Comparison of ENCODE assay signal across 9 cellular contexts in genomic region chr1:218347713-218348627, GRCh38. TPM values are rescaled to one million over a fixed set of nuclear protein-coding genes. Genes with fewer than 3 reads are reported as not detected.
DNase-seq lines count a peak whose midpoint lies in the region; ATAC-seq, FAIRE-seq and TF ChIP-seq lines count a peak whose summit lies in the region.
"Had no signal": no experiment of that assay in that cellular context is flagged by ENCODE, and none has a peak within 500 bp of the region (broad histone marks: within the 10 kb centered on the region; RNA-seq: fewer than 3 reads in every experiment).

No MANE protein-coding gene starts in this region.

- H3K27me3 ChIP-seq in liver (ENCODE audit: control insufficient read depth in 4 of 4, insufficient read depth in 4 of 4, low read length in 3 of 4), result no peaks in the 10 kb centered on the region
- peaks cover 2 to 41% of the 10 kb centered on the region in 2 experiments; a peak in 3 of 5 replicates for H3K27me3 ChIP-seq in HepG2 (ENCODE audit: control insufficient read depth in 1 of 2, insufficient read depth in 2 of 2, low read length in 2 of 2)
- H3K27me3 ChIP-seq in vagina, result no peaks in the 10 kb centered on the region

- no TSS peak for BruUV-seq in HepG2 (replicated peaks; lab: Mats Ljungman, UMichigan)

- DNase-seq in HepG2 (ENCODE audit: low spot score) (no peak), cardiac fibroblast (ENCODE audit: low read depth in 2 of 2) (peak; percentile 70 to 84), lung microvascular endothelial cell (ENCODE audit: low read depth in 2 of 2) (peak; percentile 74 to 78), vagina (ENCODE audit: extremely low spot score in 2 of 2) (no peak), NCI-H187 treated with DMSO at 0.1 percent for 48 hours (lab: John Stamatoyannopoulos, UW) (no peak), mucosa of descending colon (no peak)
- DNase-seq in stimulated activated naive CD8-positive, alpha-beta T cell treated with anti-CD3 and anti-CD28 coated beads, Interleukin-15, Interleukin-2, amounts not matched to agents 100 U/mL and 50 U/mL, for 24 hours, result no peak

- intact Hi-C loops in HepG2 (cut with micrococcal nuclease; ENCODE audit: unreplicated experiment), result no loop called here
- intact Hi-C loops in vagina (cut with DNase I), result loop anchor here (10.0 kb wide), 1 partner anchor 317 kb away; no protein-coding TSS in a partner anchor
- intact Hi-C loops in mucosa of descending colon (cut with DNase I, micrococcal nuclease), result no loop called here

- CTCF ChIA-PET in HepG2 (lab: Yijun Ruan, JAX; ENCODE audit: low intra/inter-chr PET ratio, low total read pairs), result no interaction called here

- H3K4me2 ChIP-seq in HepG2 (ENCODE audit: low read depth, low read length), result no peak overlapping the region

- no peak for FAIRE-seq in HepG2 (lab: Jason Lieb, UNC)
- FAIRE-seq: G401.6 had no signal

- H3K4me3 ChIP-seq in liver (ENCODE audit: low read depth in 1 of 3, low read length in 3 of 3), result peak overlapping the region in 1 of 3 donors; percentile 45
- H3K4me3 ChIP-seq in HepG2 (replicated peaks in 1 of 3; ENCODE audit: insufficient read depth in 1 of 3, low read depth in 2 of 3, low read length in 3 of 3), result no peak overlapping the region
- H3K4me3 ChIP-seq in cardiac fibroblast (replicated peaks in 1 of 2; ENCODE audit: low read depth in 2 of 2, low read length in 2 of 2), result peak overlapping the region; percentile 66 to 71
- H3K4me3 ChIP-seq in vagina, result peak overlapping the region; percentile 68 to 76
- H3K4me3 ChIP-seq in mucosa of descending colon, result no peak overlapping the region

- TF ChIP-seq CTCF in liver (IDR thresholded peaks at IDR 0.05; ENCODE audit: low read depth, low read length, missing input control) (no peak), HepG2 (CRISPR knock-in tag; IDR thresholded peaks at IDR 0.05) (no peak), cardiac fibroblast (IDR thresholded peaks at IDR 0.05; ENCODE audit: low read depth, low read length) (no peak), vagina (IDR thresholded peaks at IDR 0.05) (no peak), mucosa of descending colon (IDR thresholded peaks at IDR 0.05) (no peak)

- in situ Hi-C loops in HepG2 (cut with HindIII; ENCODE audit: extremely low pct_ligation_motif_present, low pct_unique_long_range_greater_than_20kb), result loop anchor here (10.0 to 25.0 kb wide), 3 partner anchors 639 to 1467 kb away; no protein-coding TSS in a partner anchor

- 34% methylated on average over 9 of the region's 9 CpGs for WGBS in liver
- 33% methylated on average over 9 of the region's 9 CpGs for WGBS in HepG2 (ENCODE audit: low lambda C conversion rate)

- H3K27ac ChIP-seq in liver (ENCODE audit: low read depth in 1 of 2, low read length in 2 of 2) (peak overlapping the region; percentile 20 to 31), HepG2 (ENCODE audit: extremely low read length, insufficient read depth, low read length) (no peak overlapping the region), vagina (peak overlapping the region; percentile 86)

- no peak overlapping the region for H2AFZ ChIP-seq in HepG2 (ENCODE audit: low read length)

- H4K20me1 ChIP-seq in HepG2 (ENCODE audit: insufficient read depth, low read length), result no peaks in the 10 kb centered on the region

- TF ChIP-seq RAD21 in liver (IDR thresholded peaks at IDR 0.05) (no peak), HepG2 (CRISPR knock-in tag; IDR thresholded peaks at IDR 0.05) (no peak)

- H3K79me2 ChIP-seq in HepG2 (ENCODE audit: insufficient read depth, low read length), result no peaks in the 10 kb centered on the region

- H3K9me3 ChIP-seq in liver (ENCODE audit: control insufficient read depth in 4 of 4, low read length in 3 of 4) (no peaks in the 10 kb centered on the region), HepG2 (ENCODE audit: low read length) (no peaks in the 10 kb centered on the region), vagina (no peaks in the 10 kb centered on the region), mucosa of descending colon (no peaks in the 10 kb centered on the region)

- POLR2A ChIA-PET in HepG2 (lab: Yijun Ruan, JAX), result no interaction called here

- no peak overlapping the region for H3K9ac ChIP-seq in liver (ENCODE audit: low read depth in 1 of 2, low read length in 2 of 2)
- H3K9ac ChIP-seq in HepG2 (ENCODE audit: insufficient read depth, low read depth, low read length), result no peak overlapping the region

- no peak for TF ChIP-seq POLR2A in HepG2 (IDR thresholded peaks at IDR 0.05; ENCODE audit: insufficient read depth in 1 of 2, low read depth in 2 of 2, low read length in 2 of 2)
- TF ChIP-seq POLR2A in vagina (IDR thresholded peaks at IDR 0.05), result no peak

- no peak for TF ChIP-seq EP300 in HepG2 (IDR thresholded peaks at IDR 0.05; ENCODE audit: low read depth in 2 of 2, low read length in 2 of 2)
- TF ChIP-seq EP300 in HepG2 (CRISPR knock-in tag; IDR thresholded peaks at IDR 0.05; ENCODE audit: borderline replicate concordance), result no peak

- H3K36me3 ChIP-seq in liver (ENCODE audit: control insufficient read depth in 4 of 4, insufficient read depth in 3 of 4, low read depth in 1 of 4, low read length in 3 of 4) (no peaks in the 10 kb centered on the region), HepG2 (replicated peaks in 1 of 2; ENCODE audit: control insufficient read depth in 1 of 2, insufficient read depth in 2 of 2, low read length in 2 of 2) (no peaks in the 10 kb centered on the region), vagina (no peaks in the 10 kb centered on the region), mucosa of descending colon (ENCODE audit: low read depth) (no peaks in the 10 kb centered on the region)

- ATAC-seq in HepG2, result no peak
- ATAC-seq in stimulated activated naive CD8-positive, alpha-beta T cell treated with anti-CD3 and anti-CD28 coated beads, Interleukin-15, Interleukin-2, amounts not matched to agents 100 U/mL and 50 U/mL, for 24 hours, result no peak
- no peak for ATAC-seq in mucosa of descending colon

- H3K4me1 ChIP-seq in liver (ENCODE audit: control insufficient read depth in 4 of 4, insufficient read depth in 4 of 4, low read length in 3 of 4) (peaks cover 4 to 28% (median 24%) of the 10 kb centered on the region in 4 donors), HepG2 (ENCODE audit: insufficient read depth, low read length) (peaks cover 29% of the 10 kb centered on the region), vagina (peaks cover 12% of the 10 kb centered on the region), mucosa of descending colon (ENCODE audit: low read depth) (peaks cover 13% of the 10 kb centered on the region)

TF ChIP-seq in liver, 16 proteins besides CTCF, POLR2A, EP300 and RAD21:
- TF ChIP-seq TAF1 (conservative IDR thresholded peaks at IDR 0.05) (no peak), MAX (IDR thresholded peaks at IDR 0.05) (no peak), NR2F2 (IDR thresholded peaks at IDR 0.05) (no peak)
TF ChIP-seq in liver: peak in this region for 0.

TF ChIP-seq in HepG2, 621 proteins besides CTCF, POLR2A, EP300 and RAD21 (continues in another document):
- TF ChIP-seq PLSCR1 (CRISPR knock-in tag; IDR thresholded peaks at IDR 0.05; ENCODE audit: borderline replicate concordance) (no peak), ZNF180 (CRISPR knock-in tag; IDR thresholded peaks at IDR 0.05; ENCODE audit: borderline replicate concordance, low read depth) (no peak), CENPBD1 (CRISPR knock-in tag; IDR thresholded peaks at IDR 0.05; ENCODE audit: borderline replicate concordance, low read depth) (no peak)

RNA-seq across cellular contexts. Expression of gene TGFB2, which starts 2.8 kb away (rescaled TPM):
- total RNA-seq in liver, result under 1 TPM; 0.51 to 0.75 TPM
- under 1 TPM; 0.21 to 0.31 TPM for polyA plus RNA-seq in liver
- total RNA-seq in HepG2 (2016; rRNA removed; fragmentation: Illumina TruSeq; extraction: Trizol), result not detected in 2 replicates
- total RNA-seq in HepG2 (2016; cell fraction: cytosol; rRNA removed; fragmentation: Illumina TruSeq; extraction: Trizol; ENCODE audit: low read depth), result not detected in 2 replicates
- total RNA-seq in HepG2 (2016; cell fraction: insoluble cytoplasmic fraction; rRNA removed; fragmentation: Illumina TruSeq; extraction: Trizol), result 0.07 TPM in 1 of 2 replicates, not detected in the other
- not detected in 2 replicates for total RNA-seq in HepG2 (2016; cell fraction: membrane; rRNA removed; fragmentation: Illumina TruSeq; extraction: Trizol)
- total RNA-seq in HepG2 (2016; cell fraction: nucleus; rRNA removed; fragmentation: Illumina TruSeq; extraction: Trizol), result 0.44 TPM in 1 of 2 replicates, not detected in the other
- 0.07 and 0.08 TPM in 2 replicates for polyA plus RNA-seq in HepG2 (2011; rRNA removed)
- polyA plus RNA-seq in HepG2 (2011; cell fraction: cytosol; rRNA removed), result not detected in 2 replicates
- 0.03 and 0.09 TPM in 2 replicates for polyA plus RNA-seq in HepG2 (2011; cell fraction: nucleus; rRNA removed)
- polyA plus RNA-seq in HepG2 (2012), result 0.05 TPM in 1 of 2 replicates, not detected in the other
- polyA plus RNA-seq in HepG2 (2016; cell fraction: cytosol; fragmentation: Illumina TruSeq; extraction: Trizol; ENCODE audit: low read depth), result not detected in 2 replicates
- not detected in 2 replicates for polyA plus RNA-seq in HepG2 (2016; cell fraction: insoluble cytoplasmic fraction; fragmentation: Illumina TruSeq; extraction: Trizol; ENCODE audit: low read depth)
- polyA plus RNA-seq in HepG2 (2016; cell fraction: membrane; fragmentation: Illumina TruSeq; extraction: Trizol; ENCODE audit: low read depth), result not detected in 2 replicates
- polyA plus RNA-seq in HepG2 (2016; cell fraction: nucleus; fragmentation: Illumina TruSeq; extraction: Trizol; ENCODE audit: insufficient read depth, low read depth), result not detected in 2 replicates
- 0.19 TPM in 1 of 2 replicates, not detected in the other for polyA minus RNA-seq in HepG2 (2011; rRNA and poly(A)+ RNA removed; ENCODE audit: low replicate concordance)
- polyA minus RNA-seq in HepG2 (2011; cell fraction: cytosol; rRNA and poly(A)+ RNA removed), result not detected in 2 replicates
- 0.25 and 0.26 TPM in 2 replicates for polyA minus RNA-seq in HepG2 (2011; cell fraction: nucleus; rRNA and poly(A)+ RNA removed)
- 13.5 and 122 TPM in 2 replicates for total RNA-seq in lung microvascular endothelial cell
- total RNA-seq in vagina, result 16.9 TPM
- total RNA-seq in mucosa of descending colon, result 1 to 10 TPM in 1 of 3 donors, under 1 TPM in 2; 0.09 to 8.5 (median 0.48) TPM

Comparison
In these comparisons a context has a peak if more than half of its experiments do, and no peak if none do; other contexts are left out.
1. H3K4me3 ChIP-seq: peak in cardiac fibroblast (2 of 2) and vagina (2 of 2); none in HepG2 (0 of 3) and mucosa of descending colon (single experiment).
2. DNase-seq: peak in cardiac fibroblast (2 of 2) and lung microvascular endothelial cell (2 of 2); none in HepG2 (single experiment), vagina (0 of 2), NCI-H187 treated with DMSO at 0.1 percent for 48 hours (single experiment), stimulated activated naive CD8-positive, alpha-beta T cell treated with anti-CD3 and anti-CD28 coated beads, Interleukin-15, Interleukin-2, amounts not matched to agents 100 U/mL and 50 U/mL, for 24 hours (single experiment) and mucosa of descending colon (0 of 3).